10 cellular contexts compared by ENCODE assay signal in genomic region chr10:46516660-46517416, GRCh38. TPM values are rescaled to one million over a fixed set of nuclear protein-coding genes. Genes with fewer than 3 reads are reported as not detected.
A peak's percentile ranks its signal among the peaks of the same experiment; 100 is the strongest.
DNase-seq lines count a peak whose midpoint lies in the region; ATAC-seq and TF ChIP-seq lines count a peak whose summit lies in the region.
"Had no signal": no experiment of that assay in that cellular context is flagged by ENCODE, and none has a peak within 500 bp of the region (broad histone marks: within the 10 kb centered on the region; RNA-seq: fewer than 3 reads in every experiment).

No MANE protein-coding gene starts in this region.

- no peaks in the 10 kb centered on the region for H3K9me2 ChIP-seq in MM.1S (replicated peaks; ENCODE audit: insufficient read depth, low read length)

- H3K9me3 ChIP-seq in stomach (no peaks in the 10 kb centered on the region), MM.1S (replicated peaks; ENCODE audit: insufficient read depth, low read length) (no peaks in the 10 kb centered on the region)

- H3K4me3 ChIP-seq in stomach: no peak overlapping the region
- H3K4me3 ChIP-seq in MM.1S (ENCODE audit: low read length): no peak overlapping the region

- no peak for TF ChIP-seq POLR2A in stomach (IDR thresholded peaks at IDR 0.05)

- H2AFZ ChIP-seq in MM.1S (ENCODE audit: low read length): no peak overlapping the region

- no peaks in the 10 kb centered on the region for H3K27me3 ChIP-seq in stomach
- no peaks in the 10 kb centered on the region for H3K27me3 ChIP-seq in MM.1S (replicated peaks; ENCODE audit: insufficient read depth, low read length)

- peak; percentile 26 for DNase-seq in DMS53 (lab: John Stamatoyannopoulos, UW)
- DNase-seq in DMS53 treated with DMSO at 0.1 percent for 48 hours (lab: John Stamatoyannopoulos, UW; ENCODE audit: unreplicated experiment): no peak
- peak; percentile 58 for DNase-seq in SW480 (ENCODE audit: low spot score)
- peak; percentile 49 for DNase-seq in fibroblast of the conjunctiva (ENCODE audit: low read depth)
- DNase-seq in stomach: peak; percentile 25
- no peak for DNase-seq in MM.1S
- DNase-seq: nucleus accumbens had no signal

- ATAC-seq in GM19395 (IDR thresholded peaks at IDR 0.05; ENCODE audit: unreplicated experiment) (no peak), GM19452 (IDR thresholded peaks at IDR 0.05; ENCODE audit: unreplicated experiment) (no peak)

- intact Hi-C loops in stomach (cut with DNase I; ENCODE audit: low total_unique reads): no loop called here

- no peaks in the 10 kb centered on the region for H3K79me2 ChIP-seq in MM.1S (ENCODE audit: low read length)

- WGBS in stomach, 5 donors: 68 to 81% (median 73%) methylated on average over 11 of the region's 11 CpGs

- H4K20me1 ChIP-seq in MM.1S (ENCODE audit: insufficient read depth, low read length): no peaks in the 10 kb centered on the region

- H3K4me2 ChIP-seq in MM.1S (ENCODE audit: low read depth, low read length): no peak overlapping the region

- TF ChIP-seq EP300 in stomach (IDR thresholded peaks at IDR 0.05): no peak

- H3K4me1 ChIP-seq in stomach (no peaks in the 10 kb centered on the region), MM.1S (ENCODE audit: low read length) (no peaks in the 10 kb centered on the region)

- H3K36me3 ChIP-seq in stomach (no peaks in the 10 kb centered on the region), MM.1S (replicated peaks; ENCODE audit: insufficient read depth, low read length) (no peaks in the 10 kb centered on the region)

- H3K27ac ChIP-seq in stomach: no peak overlapping the region
- H3K27ac ChIP-seq in MM.1S (ENCODE audit: low read length): no peak overlapping the region

- H3F3A ChIP-seq in MM.1S (ENCODE audit: insufficient read depth, low read length): no peaks in the 10 kb centered on the region

- TF ChIP-seq CTCF in stomach (IDR thresholded peaks at IDR 0.05): no peak
- no peak for TF ChIP-seq CTCF in MM.1S (IDR thresholded peaks at IDR 0.05; ENCODE audit: low read length)

- H3K9ac ChIP-seq in MM.1S (ENCODE audit: low read length): no peak overlapping the region

RNA-seq across cellular contexts. Expression of gene GPRIN2, which starts 39.6 kb away (rescaled TPM):
- 10 to 100 TPM in 4 of 5 donors, 1 to 10 TPM in 1; 3.5 to 27.8 (median 15.2) TPM for total RNA-seq in stomach
- 10 to 100 TPM in 1 of 3 donors, 1 to 10 TPM in 2; 5.0 to 10.8 (median 5.0) TPM for polyA plus RNA-seq in stomach

RNA-seq across cellular contexts. Expression of gene NPY4R, which starts 51.1 kb away (rescaled TPM):
- 10 to 100 TPM in 1 of 5 donors, 1 to 10 TPM in 1, not detected in 3; 3.0 to 22.9 TPM for total RNA-seq in stomach
- under 1 TPM in 1 of 3 donors, not detected in 2; 0.19 TPM for polyA plus RNA-seq in stomach
- total RNA-seq: epithelial cell of proximal tubule had no signal

Comparison
In these comparisons a context has a peak if more than half of its experiments do, and no peak if none do; other contexts are left out.
1. DNase-seq: peak in DMS53 (single experiment), SW480 (single experiment), fibroblast of the conjunctiva (single experiment) and stomach (single experiment); none in DMS53 treated with DMSO at 0.1 percent for 48 hours (single experiment) and MM.1S (single experiment).